Comparison of ENCODE assay signal across 8 cellular contexts in the genomic region with DNA sequence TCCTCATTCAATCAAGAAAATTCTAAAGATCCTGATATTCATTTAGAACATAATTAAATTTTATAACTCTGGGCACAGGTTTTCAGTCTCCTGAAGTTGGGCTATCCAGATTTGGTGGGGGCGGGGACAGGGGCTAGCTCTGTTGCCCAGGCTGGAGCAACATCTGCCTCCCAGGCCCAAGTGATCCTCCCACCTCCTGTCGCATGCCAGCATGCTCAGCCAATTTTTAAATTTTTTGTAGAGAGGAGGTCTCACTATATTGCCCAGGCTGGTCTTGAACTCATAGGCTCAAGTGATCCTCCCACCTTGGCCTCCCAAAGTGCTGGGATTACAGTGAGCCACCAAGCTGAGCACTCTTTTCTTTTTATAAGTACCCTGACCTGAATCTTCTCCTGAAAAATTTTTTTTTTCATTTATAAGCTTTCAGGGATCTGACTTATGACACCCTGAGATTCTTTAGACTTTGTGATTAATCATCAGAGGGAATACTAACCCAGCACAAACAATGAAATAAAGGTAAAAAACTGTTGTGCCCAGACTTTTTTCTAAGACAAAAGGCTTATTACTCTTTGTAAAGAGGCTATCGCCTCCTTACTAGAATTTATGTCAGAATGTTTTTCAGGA.
A peak's percentile ranks its signal among the peaks of the same experiment; 100 is the strongest.
DNase-seq lines count a peak whose midpoint lies in the region; ATAC-seq and TF ChIP-seq lines count a peak whose summit lies in the region.

No MANE protein-coding gene starts in this region.

- H3K36me3 ChIP-seq in lung (ENCODE audit: control insufficient read depth in 2 of 2, insufficient read depth in 2 of 2, low read length in 2 of 2) (no peaks in the 10 kb centered on the region), aorta (ENCODE audit: control insufficient read depth in 1 of 2, insufficient read depth in 2 of 2, low read length in 1 of 2) (no peaks in the 10 kb centered on the region)

- H3K4me1 ChIP-seq in lung (ENCODE audit: control insufficient read depth in 2 of 2, insufficient read depth in 2 of 2, low read length in 2 of 2), result peaks cover 3 to 25% of the 10 kb centered on the region in 2 donors
- peaks cover 2 to 5% of the 10 kb centered on the region in 2 donors for H3K4me1 ChIP-seq in aorta (ENCODE audit: control insufficient read depth in 1 of 2, insufficient read depth in 2 of 2, low read length in 2 of 2)

- H3K36me3 Mint-ChIP-seq in activated naive CD8-positive, alpha-beta T cell treated with anti-CD3 and anti-CD28 coated beads, Interleukin-2, amount 50 U/mL, for 24 hours (ENCODE audit: low read depth), result peaks cover 31% of the 10 kb centered on the region

- WGBS in lung, 2 donors, result 76 to 79% methylated on average over 3 of the region's 3 CpGs
- 63 to 65% methylated on average over 3 of the region's 3 CpGs for WGBS in aorta, 2 donors

- no peaks in the 10 kb centered on the region for H3K27me3 Mint-ChIP-seq in activated naive CD8-positive, alpha-beta T cell treated with anti-CD3 and anti-CD28 coated beads, Interleukin-2, amount 50 U/mL, for 24 hours

- peak overlapping the region; percentile 83 for H3K4me3 Mint-ChIP-seq in activated naive CD8-positive, alpha-beta T cell treated with anti-CD3 and anti-CD28 coated beads, Interleukin-2, amount 50 U/mL, for 24 hours

- intact Hi-C loops in aorta (cut with DNase I), result loop anchor here in 1 of 2 donors (5.0 kb wide), 1 partner anchor 43 kb away; no protein-coding TSS in a partner anchor

- H3K9me3 Mint-ChIP-seq in activated naive CD8-positive, alpha-beta T cell treated with anti-CD3 and anti-CD28 coated beads, Interleukin-2, amount 50 U/mL, for 24 hours, result no peaks in the 10 kb centered on the region

- H3K4me3 ChIP-seq in lung, result no peak overlapping the region
- H3K4me3 ChIP-seq in aorta (ENCODE audit: low read length in 2 of 2), result no peak overlapping the region

- H3K27me3 ChIP-seq in lung (ENCODE audit: control insufficient read depth, insufficient read depth) (no peaks in the 10 kb centered on the region), aorta (ENCODE audit: control insufficient read depth in 1 of 2, insufficient read depth in 2 of 2, low read length in 1 of 2) (no peaks in the 10 kb centered on the region)

- H3K9me3 ChIP-seq in lung (ENCODE audit: control insufficient read depth in 2 of 2, insufficient read depth in 1 of 2, low read length in 1 of 2), result no peaks in the 10 kb centered on the region
- no peaks in the 10 kb centered on the region for H3K9me3 ChIP-seq in aorta (ENCODE audit: control insufficient read depth, low read length)

- H3K27ac Mint-ChIP-seq in activated naive CD8-positive, alpha-beta T cell treated with anti-CD3 and anti-CD28 coated beads, Interleukin-2, amount 50 U/mL, for 24 hours, result peak overlapping the region; percentile 98

- H3K4me1 Mint-ChIP-seq in activated naive CD8-positive, alpha-beta T cell treated with anti-CD3 and anti-CD28 coated beads, Interleukin-2, amount 50 U/mL, for 24 hours, result peaks cover 89% of the 10 kb centered on the region

- no peak for TF ChIP-seq CTCF in lung (IDR thresholded peaks at IDR 0.05; ENCODE audit: control extremely low read depth, extremely low read depth)

- no peak for ATAC-seq in activated naive CD8-positive, alpha-beta T cell treated with anti-CD3 and anti-CD28 coated beads, Interleukin-2, amount 50 U/mL, for 24 hours
- ATAC-seq in lung (ENCODE audit: insufficient read depth, low FRiP score) (no peak), aorta (ENCODE audit: low FRiP score) (no peak), left lobe of liver (no peak), GM18907 (IDR thresholded peaks at IDR 0.05; ENCODE audit: unreplicated experiment) (no peak), GM21619 (IDR thresholded peaks at IDR 0.05; ENCODE audit: unreplicated experiment) (no peak)

- DNase-seq in stimulated activated CD4-positive, alpha-beta T cell treated with anti-CD3 and anti-CD28 coated beads, Interleukin-15, amount 100 ng/mL, for 24 hours, result peak; percentile 77
- no peak for DNase-seq in stimulated activated CD4-positive, alpha-beta T cell treated with anti-CD3 and anti-CD28 coated beads, Interleukin-4, amount 100 ng/mL, for 1 hour
- DNase-seq in activated naive CD8-positive, alpha-beta T cell treated with anti-CD3 and anti-CD28 coated beads, Interleukin-2, amount 50 U/mL, for 24 hours, result peak; percentile 57
- DNase-seq in lung (ENCODE audit: low spot score) (no peak), aorta (peak in 1 of 2 donors; percentile 77), left lobe of liver (ENCODE audit: low spot score) (no peak)

- peak overlapping the region; percentile 59 to 82 for H3K27ac ChIP-seq in lung (ENCODE audit: low read depth in 1 of 2, low read length in 1 of 2)
- peak overlapping the region; percentile 71 to 80 for H3K27ac ChIP-seq in aorta (ENCODE audit: low read depth in 1 of 2, low read length in 2 of 2)

Comparison
In these comparisons a context has a peak if more than half of its experiments do, and no peak if none do; other contexts are left out.
1. DNase-seq: peak in stimulated activated CD4-positive, alpha-beta T cell treated with anti-CD3 and anti-CD28 coated beads, Interleukin-15, amount 100 ng/mL, for 24 hours (single experiment) and activated naive CD8-positive, alpha-beta T cell treated with anti-CD3 and anti-CD28 coated beads, Interleukin-2, amount 50 U/mL, for 24 hours (single experiment); none in stimulated activated CD4-positive, alpha-beta T cell treated with anti-CD3 and anti-CD28 coated beads, Interleukin-4, amount 100 ng/mL, for 1 hour (single experiment), lung (single experiment) and left lobe of liver (single experiment).